Comparison of ENCODE assay signal across 32 cellular contexts in the genomic region with DNA sequence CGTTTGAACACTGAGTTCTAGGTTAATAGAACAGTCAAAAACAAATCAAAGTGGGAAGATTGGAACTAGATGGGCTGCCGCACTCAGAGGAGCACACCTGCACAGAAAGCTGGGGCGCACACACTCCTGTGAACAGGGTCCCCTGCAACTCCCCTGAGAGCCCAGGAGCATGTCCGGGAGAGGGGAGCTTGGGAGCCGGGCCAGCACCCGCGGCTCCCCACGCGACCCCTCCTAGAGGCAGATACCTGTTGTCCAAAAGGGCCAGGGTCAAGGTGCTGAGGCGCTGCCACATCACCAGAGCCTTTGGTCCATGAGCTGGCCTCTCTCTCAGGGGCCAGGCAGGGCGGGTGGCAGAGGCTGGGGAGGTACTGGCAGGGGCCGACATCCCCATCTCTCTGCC. TPM values are rescaled to one million over a fixed set of nuclear protein-coding genes. Genes with fewer than 3 reads are reported as not detected.
"Had no signal": no experiment of that assay in that cellular context is flagged by ENCODE, and none has a peak within 500 bp of the region (broad histone marks: within the 10 kb centered on the region; RNA-seq: fewer than 3 reads in every experiment).

No MANE protein-coding gene starts in this region.

- H3K4me3 Mint-ChIP-seq: stimulated activated effector memory CD8-positive, alpha-beta T cell treated with anti-CD3 and anti-CD28 coated beads, Interleukin-12 subunit alpha, Interleukin-12 subunit beta, amount 100 ng/mL, for 72 hours; stimulated activated memory B cell treated with anti-CD40 and anti-IgM and Interleukin-4, amounts not matched to agents 10 μg/mL and 1 μg/mL and 100 μg/mL, for 72 hours; stimulated activated naive B cell treated with anti-CD40 and anti-IgM and Interleukin-4, amounts not matched to agents 10 μg/mL and 1 μg/mL and 100 μg/mL, for 72 hours; stimulated activated naive CD8-positive, alpha-beta T cell treated with anti-CD3 and anti-CD28 coated beads, Interleukin-15, amount 100 ng/mL, for 72 hours; stimulated activated naive CD8-positive, alpha-beta T cell treated with anti-CD3 and anti-CD28 coated beads, Interleukin-15, Interleukin-2, amounts not matched to agents 100 ng/mL and 50 ng/mL, for 24 hours; type B pancreatic cell had no signal

- H3K4me3 ChIP-seq: stomach, suprapubic skin, testis, thoracic aorta, thyroid gland, tibial artery, tibial nerve, transverse colon, upper lobe of left lung, upper lobe of right lung, uterus, vagina had no signal

- ATAC-seq: stimulated activated effector memory CD8-positive, alpha-beta T cell treated with anti-CD3 and anti-CD28 coated beads, Interleukin-12 subunit alpha, Interleukin-12 subunit beta, amount 100 ng/mL, for 72 hours; stimulated activated memory B cell treated with anti-CD40 and anti-IgM and Interleukin-4, amounts not matched to agents 10 μg/mL and 1 μg/mL and 100 μg/mL, for 72 hours; stimulated activated naive B cell treated with anti-CD40 and anti-IgM and Interleukin-4, amounts not matched to agents 10 μg/mL and 1 μg/mL and 100 μg/mL, for 72 hours; stimulated activated naive CD8-positive, alpha-beta T cell treated with anti-CD3 and anti-CD28 coated beads, Interleukin-15, amount 100 ng/mL, for 72 hours; stimulated activated naive CD8-positive, alpha-beta T cell treated with anti-CD3 and anti-CD28 coated beads, Interleukin-15, Interleukin-2, amounts not matched to agents 100 U/mL and 50 U/mL, for 24 hours; upper lobe of right lung had no signal

- H3K27ac Mint-ChIP-seq: stimulated activated effector memory CD8-positive, alpha-beta T cell treated with anti-CD3 and anti-CD28 coated beads, Interleukin-12 subunit alpha, Interleukin-12 subunit beta, amount 100 ng/mL, for 72 hours; stimulated activated memory B cell treated with anti-CD40 and anti-IgM and Interleukin-4, amounts not matched to agents 10 μg/mL and 1 μg/mL and 100 μg/mL, for 72 hours; stimulated activated naive B cell treated with anti-CD40 and anti-IgM and Interleukin-4, amounts not matched to agents 10 μg/mL and 1 μg/mL and 100 μg/mL, for 72 hours; stimulated activated naive CD8-positive, alpha-beta T cell treated with anti-CD3 and anti-CD28 coated beads, Interleukin-15, Interleukin-2, amounts not matched to agents 100 ng/mL and 50 ng/mL, for 24 hours; type B pancreatic cell had no signal

- H3K9me3 ChIP-seq: suprapubic skin, testis, thyroid gland, transverse colon, upper lobe of left lung, upper lobe of right lung, vagina had no signal

- H3K27me3 Mint-ChIP-seq: stimulated activated memory B cell treated with anti-CD40 and anti-IgM and Interleukin-4, amounts not matched to agents 10 μg/mL and 1 μg/mL and 100 μg/mL, for 72 hours had no signal

- H3K27ac ChIP-seq: stomach, suprapubic skin, testis, thoracic aorta, thyroid gland, tibial artery, tibial nerve, transverse colon, upper lobe of left lung, upper lobe of right lung, uterus, vagina had no signal

- H3K9me3 Mint-ChIP-seq: stimulated activated effector memory CD8-positive, alpha-beta T cell treated with anti-CD3 and anti-CD28 coated beads, Interleukin-12 subunit alpha, Interleukin-12 subunit beta, amount 100 ng/mL, for 72 hours; stimulated activated memory B cell treated with anti-CD40 and anti-IgM and Interleukin-4, amounts not matched to agents 10 μg/mL and 1 μg/mL and 100 μg/mL, for 72 hours; stimulated activated naive B cell treated with anti-CD40 and anti-IgM and Interleukin-4, amounts not matched to agents 10 μg/mL and 1 μg/mL and 100 μg/mL, for 72 hours; stimulated activated naive CD8-positive, alpha-beta T cell treated with anti-CD3 and anti-CD28 coated beads, Interleukin-15, amount 100 ng/mL, for 72 hours; stimulated activated naive CD8-positive, alpha-beta T cell treated with anti-CD3 and anti-CD28 coated beads, Interleukin-15, Interleukin-2, amounts not matched to agents 100 ng/mL and 50 ng/mL, for 24 hours; type B pancreatic cell had no signal

- H3K4me1 ChIP-seq: testis, upper lobe of right lung, vagina had no signal

- H3K36me3 ChIP-seq: uterus had no signal

- DNase-seq: stimulated activated CD4-positive, alpha-beta T cell treated with anti-CD3 and anti-CD28 coated beads, Interleukin-2, amount 100 ng/mL, for 48 hours; stimulated activated CD4-positive, alpha-beta T cell treated with anti-CD3 and anti-CD28 coated beads, Interleukin-4, amount 100 ng/mL, for 1 hour; stimulated activated CD4-positive, alpha-beta T cell treated with anti-CD3 and anti-CD28 coated beads, Interleukin-4, amount 100 ng/mL, for 24 hours; stimulated activated CD4-positive, alpha-beta T cell treated with anti-CD3 and anti-CD28 coated beads, Interleukin-4, amount 100 ng/mL, for 4 hours; stimulated activated CD8-positive, alpha-beta memory T cell treated with anti-CD3 and anti-CD28 coated beads, Interleukin-4, amount 100 ng/mL, for 48 hours; stimulated activated naive B cell treated with anti-CD40 and anti-IgM and Interleukin-4, amounts not matched to agents 10 μg/mL and 1 μg/mL and 100 μg/mL, for 72 hours; stimulated activated naive CD4-positive, alpha-beta T cell; stimulated activated naive CD4-positive, alpha-beta T cell treated with Interleukin-2 at 50 U/mL for 16 hours; stimulated activated naive CD8-positive, alpha-beta T cell treated with anti-CD3 and anti-CD28 coated beads, Interleukin-15, amount 100 ng/mL, for 72 hours; stimulated activated naive CD8-positive, alpha-beta T cell treated with anti-CD3 and anti-CD28 coated beads, Interleukin-15, Interleukin-2, amounts not matched to agents 100 U/mL and 50 U/mL, for 24 hours; stomach; substantia nigra; testis; thyroid gland; tibial artery; transverse colon; trophoblast cell; upper lobe of right lung; uterus had no signal

- H3K4me1 Mint-ChIP-seq: stimulated activated effector memory CD8-positive, alpha-beta T cell treated with anti-CD3 and anti-CD28 coated beads, Interleukin-12 subunit alpha, Interleukin-12 subunit beta, amount 100 ng/mL, for 72 hours; stimulated activated memory B cell treated with anti-CD40 and anti-IgM and Interleukin-4, amounts not matched to agents 10 μg/mL and 1 μg/mL and 100 μg/mL, for 72 hours; stimulated activated naive B cell treated with anti-CD40 and anti-IgM and Interleukin-4, amounts not matched to agents 10 μg/mL and 1 μg/mL and 100 μg/mL, for 72 hours; stimulated activated naive CD8-positive, alpha-beta T cell treated with anti-CD3 and anti-CD28 coated beads, Interleukin-15, amount 100 ng/mL, for 72 hours had no signal

- H3K27me3 ChIP-seq: testis, thyroid gland had no signal

RNA-seq across cellular contexts. Expression of gene NKX6-2, which starts 5.6 kb away (rescaled TPM):
- total RNA-seq: subcutaneous adipose tissue, suprapubic skin, temporal lobe, thyroid gland, transverse colon, upper lobe of left lung, upper lobe of right lung, ureter, urinary bladder had no signal
